In genomic region chr2:41917587-41917986, GRCh38 we compare ENCODE assay signal across 9 cellular contexts.
"Had no signal": no experiment of that assay in that cellular context is flagged by ENCODE, and none has a peak within 500 bp of the region (broad histone marks: within the 10 kb centered on the region; RNA-seq: fewer than 3 reads in every experiment).

No MANE protein-coding gene starts in this region.

- DNase-seq: H9, HFFc6 had no signal

- H3K4me3 ChIP-seq: GM23338 had no signal

- H3K36me3 Mint-ChIP-seq: IgD-negative memory B cell had no signal

- ATAC-seq: GM23338, HCT116, HepG2 had no signal

- H3K27ac ChIP-seq: HL-60 had no signal

- H3K4me3 Mint-ChIP-seq: GM23338, H9, HFFc6, IgD-negative memory B cell had no signal

- H3K4me1 Mint-ChIP-seq: GM23338, IgD-negative memory B cell had no signal

- H3K9me3 Mint-ChIP-seq: GM23338, H9, HFFc6 had no signal

- FAIRE-seq: H1, H54 had no signal

- H3K27ac Mint-ChIP-seq: GM23338, H9, HFFc6, IgD-negative memory B cell had no signal
